8 cellular contexts compared by ENCODE assay signal in the genomic region with DNA sequence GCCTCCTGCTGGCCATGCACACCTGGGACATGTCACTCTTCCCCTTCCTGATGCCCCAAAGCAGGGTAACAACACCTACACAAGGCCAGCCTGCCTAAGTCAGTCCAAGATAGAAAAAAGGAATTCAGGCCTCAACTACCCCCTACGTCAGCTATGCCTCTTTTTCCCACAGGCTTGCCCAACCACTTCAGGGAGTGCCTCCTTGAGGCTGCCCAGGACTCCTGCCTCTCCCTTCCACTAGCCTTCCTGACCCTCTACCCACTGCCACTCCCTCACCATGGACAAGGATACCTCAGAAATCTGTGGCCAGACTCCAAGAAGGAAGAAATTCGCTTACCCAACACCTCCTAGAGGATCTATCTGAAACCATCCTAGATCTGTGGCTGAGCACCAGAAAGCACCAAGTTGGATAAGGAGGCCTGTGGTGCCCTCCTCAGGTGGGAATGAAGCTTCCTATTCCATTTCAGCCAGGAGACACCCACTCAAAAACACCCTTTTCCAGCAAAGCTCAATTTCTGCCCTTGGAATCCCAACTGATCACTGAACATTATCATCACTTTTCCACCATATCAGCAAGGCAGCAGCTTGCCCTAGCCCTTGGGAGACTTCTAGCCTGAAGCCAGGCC. TPM values are rescaled to one million over a fixed set of nuclear protein-coding genes. Genes with fewer than 3 reads are reported as not detected.
DNase-seq lines count a peak whose midpoint lies in the region; ATAC-seq and TF ChIP-seq lines count a peak whose summit lies in the region.

No MANE protein-coding gene starts in this region.

- TF ChIP-seq POLR2A in adrenal gland (IDR thresholded peaks at IDR 0.05) = no peak

- ATAC-seq in natural killer cell (no peak), GM21786 (IDR thresholded peaks at IDR 0.05; ENCODE audit: unreplicated experiment) (no peak), HG03521 (IDR thresholded peaks at IDR 0.05; ENCODE audit: unreplicated experiment) (no peak)

- DNase-seq in CD14-positive monocyte (ENCODE audit: low spot score) = no peak
- DNase-seq in Karpas-422 = no peak
- DNase-seq in natural killer cell = no peak
- no peak for DNase-seq in DMS153 (lab: John Stamatoyannopoulos, UW)
- DNase-seq in adrenal gland = no peak

- peaks cover 46% of the 10 kb centered on the region for H4K20me1 ChIP-seq in Karpas-422 (ENCODE audit: insufficient read depth, low read depth, low read length)

- TF ChIP-seq CTCF in CD14-positive monocyte (IDR thresholded peaks at IDR 0.05) (no peak), natural killer cell (IDR thresholded peaks at IDR 0.05) (no peak), adrenal gland (IDR thresholded peaks at IDR 0.05) (no peak)

- WGBS in adrenal gland, 4 donors = 48 to 78% (median 62%) methylated on average over 1 to 2 of the region's 2 CpGs

- peaks cover 0 to 3% (median 0%) of the 10 kb centered on the region in 3 donors for H3K27me3 Mint-ChIP-seq in CD14-positive monocyte (ENCODE audit: low read depth in 3 of 3)
- no peaks in the 10 kb centered on the region for H3K27me3 Mint-ChIP-seq in dendritic cell treated with granulocyte-macrophage colony-stimulating factor and Interleukin-4, amounts not matched to agents 40 ng/mL and 50 ng/mL, for 4 days
- H3K27me3 Mint-ChIP-seq in natural killer cell (ENCODE audit: low read depth in 2 of 2) = no peaks in the 10 kb centered on the region

- peak overlapping the region; percentile 95 for H3K4me3 ChIP-seq in Karpas-422 (ENCODE audit: low read length)
- H3K4me3 ChIP-seq in adrenal gland = peak overlapping the region in 2 of 4 donors; percentile 82 to 91

- H3K4me1 ChIP-seq in Karpas-422 (ENCODE audit: low read length) (peaks cover 29% of the 10 kb centered on the region), adrenal gland (replicated peaks in 1 of 2) (peaks cover 16 to 26% of the 10 kb centered on the region in 2 donors)

- intact Hi-C loops in CD14-positive monocyte (cut with micrococcal nuclease) (loop anchor here in 1 of 2 donors (10.0 kb wide), 1 partner anchor 128 kb away; a partner anchor contains a TSS), natural killer cell (cut with micrococcal nuclease) (no loop called here), adrenal gland (cut with DNase I) (no loop called here)
- intact Hi-C loops in dendritic cell treated with granulocyte-macrophage colony-stimulating factor and Interleukin-4, amounts not matched to agents 40 ng/mL and 50 ng/mL, for 4 days (cut with micrococcal nuclease) = no loop called here

- H3K27ac Mint-ChIP-seq in CD14-positive monocyte (peak overlapping the region in 5 of 7 donors; percentile 45 to 99 (median 67)), natural killer cell (peak overlapping the region; percentile 97 to 98)
- peak overlapping the region; percentile 96 for H3K27ac Mint-ChIP-seq in dendritic cell treated with granulocyte-macrophage colony-stimulating factor and Interleukin-4, amounts not matched to agents 40 ng/mL and 50 ng/mL, for 4 days

- H3K36me3 ChIP-seq in Karpas-422 (ENCODE audit: insufficient read depth, low read length) (peaks cover 36% of the 10 kb centered on the region), adrenal gland (replicated peaks in 1 of 2) (peaks cover 0 to 26% of the 10 kb centered on the region in 2 donors)

- H3K36me3 Mint-ChIP-seq in CD14-positive monocyte (peaks cover 14 to 44% of the 10 kb centered on the region in 2 donors), natural killer cell (no peaks in the 10 kb centered on the region)
- H3K36me3 Mint-ChIP-seq in dendritic cell treated with granulocyte-macrophage colony-stimulating factor and Interleukin-4, amounts not matched to agents 40 ng/mL and 50 ng/mL, for 4 days (ENCODE audit: low read depth) = peaks cover 47% of the 10 kb centered on the region

- peaks cover 65% of the 10 kb centered on the region for H3K79me2 ChIP-seq in Karpas-422 (ENCODE audit: low read length)

- no peaks in the 10 kb centered on the region for H3K9me3 Mint-ChIP-seq in CD14-positive monocyte
- no peaks in the 10 kb centered on the region for H3K9me3 Mint-ChIP-seq in dendritic cell treated with granulocyte-macrophage colony-stimulating factor and Interleukin-4, amounts not matched to agents 40 ng/mL and 50 ng/mL, for 4 days
- no peaks in the 10 kb centered on the region for H3K9me3 Mint-ChIP-seq in natural killer cell

- H3K9me3 ChIP-seq in Karpas-422 (ENCODE audit: low read length) (no peaks in the 10 kb centered on the region), adrenal gland (replicated peaks in 1 of 3) (no peaks in the 10 kb centered on the region)

- peak overlapping the region; percentile 98 for H3K9ac ChIP-seq in Karpas-422 (ENCODE audit: low read length)

- no peak overlapping the region for H2AFZ ChIP-seq in Karpas-422 (ENCODE audit: low read length)

- H3K27me3 ChIP-seq in Karpas-422 (ENCODE audit: low read length) (no peaks in the 10 kb centered on the region), adrenal gland (no peaks in the 10 kb centered on the region)

- H3K4me3 Mint-ChIP-seq in CD14-positive monocyte (peak overlapping the region; percentile 89 to 95), natural killer cell (peak overlapping the region; percentile 95)
- H3K4me3 Mint-ChIP-seq in dendritic cell treated with granulocyte-macrophage colony-stimulating factor and Interleukin-4, amounts not matched to agents 40 ng/mL and 50 ng/mL, for 4 days = peak overlapping the region; percentile 87

- no peak overlapping the region for H3K27ac ChIP-seq in Karpas-422 (ENCODE audit: low read length)
- H3K27ac ChIP-seq in adrenal gland = peak overlapping the region in 1 of 5 donors; percentile 89

- H3K4me2 ChIP-seq in Karpas-422 (ENCODE audit: low read depth, low read length, poor library complexity, severe bottlenecking) = peak overlapping the region; percentile 86

- no peaks in the 10 kb centered on the region for H3K9me2 ChIP-seq in Karpas-422 (replicated peaks; ENCODE audit: insufficient read depth, low read length)

- peaks cover 33% of the 10 kb centered on the region for H3K4me1 Mint-ChIP-seq in CD14-positive monocyte
- H3K4me1 Mint-ChIP-seq in dendritic cell treated with granulocyte-macrophage colony-stimulating factor and Interleukin-4, amounts not matched to agents 40 ng/mL and 50 ng/mL, for 4 days (ENCODE audit: low read depth) = peaks cover 23% of the 10 kb centered on the region
- peaks cover 28 to 60% of the 10 kb centered on the region in 2 donors for H3K4me1 Mint-ChIP-seq in natural killer cell

RNA-seq across cellular contexts. Expression of a gene that starts 1.8 kb away (rescaled TPM):
- 10 to 100 TPM; 13.3 to 16.7 TPM for polyA plus RNA-seq in CD14-positive monocyte
- total RNA-seq in Karpas-422 (2014; rRNA removed; shearing (Covaris generic); ENCODE audit: low replicate concordance) = 52.9 and 104 TPM in 2 replicates
- total RNA-seq in natural killer cell = 100 to 1,000 TPM; 191 to 307 (median 196) TPM
- total RNA-seq in adrenal gland = 100 to 1,000 TPM in 5 of 8 donors, 10 to 100 TPM in 3; 79.9 to 143 (median 112) TPM
- 10 to 100 TPM; 40.7 to 86.2 (median 43.3) TPM for polyA plus RNA-seq in adrenal gland

RNA-seq across cellular contexts. Expression of a gene that starts 58.2 kb away (rescaled TPM):
- polyA plus RNA-seq in CD14-positive monocyte (1 to 10 TPM; 6.5 to 6.9 TPM), adrenal gland (10 to 100 TPM; 18.4 to 67.9 (median 58.3) TPM)
- 0.07 TPM in 1 of 2 replicates, not detected in the other for total RNA-seq in Karpas-422 (2014; rRNA removed; shearing (Covaris generic); ENCODE audit: low replicate concordance)
- total RNA-seq in natural killer cell (1 to 10 TPM; 3.5 to 3.9 (median 3.7) TPM), adrenal gland (10 to 100 TPM; 15.0 to 56.1 (median 37.8) TPM)
